1 cellular context compared by ENCODE assay signal in genomic region chr17:5466295-5466694, GRCh38.
TF ChIP-seq lines count a peak whose summit lies in the region.

No MANE protein-coding gene starts in this region.

TF ChIP-seq in A549, 52 proteins besides CTCF, POLR2A, EP300 and RAD21:
- TF ChIP-seq CBX2 (IDR thresholded peaks at IDR 0.05; ENCODE audit: borderline replicate concordance, low read depth) (no peak), FOSB (CRISPR knock-in tag; IDR thresholded peaks at IDR 0.05) (no peak), HOXA7 (CRISPR knock-in tag; IDR thresholded peaks at IDR 0.05) (no peak), ZC3H11A (IDR thresholded peaks at IDR 0.05) (no peak), HES2 (IDR thresholded peaks at IDR 0.05) (no peak), JUNB (IDR thresholded peaks at IDR 0.05) (no peak), ZSCAN20 (CRISPR knock-in tag; IDR thresholded peaks at IDR 0.05) (no peak), CHD2 (IDR thresholded peaks at IDR 0.05; ENCODE audit: low read length, partially characterized antibody) (no peak), HEYL (CRISPR knock-in tag; IDR thresholded peaks at IDR 0.05) (no peak), RCOR1 (IDR thresholded peaks at IDR 0.05; ENCODE audit: low read depth, low read length) (no peak), ESRRA (IDR thresholded peaks at IDR 0.05; ENCODE audit: borderline replicate concordance, low read length) (no peak), FOXS1 (CRISPR knock-in tag; IDR thresholded peaks at IDR 0.05) (no peak)
- TF ChIP-seq, protein P1, sequence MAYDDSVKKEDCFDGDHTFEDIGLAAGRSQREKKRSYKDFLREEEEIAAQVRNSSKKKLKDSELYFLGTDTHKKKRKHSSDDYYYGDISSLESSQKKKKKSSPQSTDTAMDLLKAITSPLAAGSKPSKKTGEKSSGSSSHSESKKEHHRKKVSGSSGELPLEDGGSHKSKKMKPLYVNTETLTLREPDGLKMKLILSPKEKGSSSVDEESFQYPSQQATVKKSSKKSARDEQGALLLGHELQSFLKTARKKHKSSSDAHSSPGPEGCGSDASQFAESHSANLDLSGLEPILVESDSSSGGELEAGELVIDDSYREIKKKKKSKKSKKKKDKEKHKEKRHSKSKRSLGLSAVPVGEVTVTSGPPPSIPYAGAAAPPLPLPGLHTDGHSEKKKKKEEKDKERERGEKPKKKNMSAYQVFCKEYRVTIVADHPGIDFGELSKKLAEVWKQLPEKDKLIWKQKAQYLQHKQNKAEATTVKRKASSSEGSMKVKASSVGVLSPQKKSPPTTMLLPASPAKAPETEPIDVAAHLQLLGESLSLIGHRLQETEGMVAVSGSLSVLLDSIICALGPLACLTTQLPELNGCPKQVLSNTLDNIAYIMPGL (CRISPR knock-in tag; IDR thresholded peaks at IDR 0.05; ENCODE audit: borderline replicate concordance): no peak
- TF ChIP-seq, protein P2, sequence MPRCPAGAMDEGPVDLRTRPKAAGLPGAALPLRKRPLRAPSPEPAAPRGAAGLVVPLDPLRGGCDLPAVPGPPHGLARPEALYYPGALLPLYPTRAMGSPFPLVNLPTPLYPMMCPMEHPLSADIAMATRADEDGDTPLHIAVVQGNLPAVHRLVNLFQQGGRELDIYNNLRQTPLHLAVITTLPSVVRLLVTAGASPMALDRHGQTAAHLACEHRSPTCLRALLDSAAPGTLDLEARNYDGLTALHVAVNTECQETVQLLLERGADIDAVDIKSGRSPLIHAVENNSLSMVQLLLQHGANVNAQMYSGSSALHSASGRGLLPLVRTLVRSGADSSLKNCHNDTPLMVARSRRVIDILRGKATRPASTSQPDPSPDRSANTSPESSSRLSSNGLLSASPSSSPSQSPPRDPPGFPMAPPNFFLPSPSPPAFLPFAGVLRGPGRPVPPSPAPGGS (IDR thresholded peaks at IDR 0.05): no peak
TF ChIP-seq in A549: peak in this region for 0.
